Comparison of ENCODE assay signal across 1 cellular context in genomic region chr17:30344283-30345088, GRCh38.
A peak's percentile ranks its signal among the peaks of the same experiment; 100 is the strongest.
TF ChIP-seq lines count a peak whose summit lies in the region.

No MANE protein-coding gene starts in this region.

TF ChIP-seq in HepG2, 621 proteins besides CTCF, POLR2A, EP300 and RAD21 (continued from another document and continues in another):
- TF ChIP-seq HCFC1 (IDR thresholded peaks at IDR 0.05; ENCODE audit: low read depth, low read length), result no peak
- peak; percentile 76 for TF ChIP-seq PATZ1 (CRISPR knock-in tag; IDR thresholded peaks at IDR 0.05)
- TF ChIP-seq NFIB (CRISPR knock-in tag; IDR thresholded peaks at IDR 0.05; ENCODE audit: borderline replicate concordance), result no peak
- peak; percentile 80; the same call in 1 of the 2 replicates for TF ChIP-seq ZNF614 (CRISPR knock-in tag; IDR thresholded peaks at IDR 0.05; ENCODE audit: borderline replicate concordance)
- TF ChIP-seq MYC (CRISPR knock-in tag; IDR thresholded peaks at IDR 0.05; ENCODE audit: borderline replicate concordance), result peak; percentile 45; the same call in 1 of the 2 replicates
- TF ChIP-seq, protein P1, sequence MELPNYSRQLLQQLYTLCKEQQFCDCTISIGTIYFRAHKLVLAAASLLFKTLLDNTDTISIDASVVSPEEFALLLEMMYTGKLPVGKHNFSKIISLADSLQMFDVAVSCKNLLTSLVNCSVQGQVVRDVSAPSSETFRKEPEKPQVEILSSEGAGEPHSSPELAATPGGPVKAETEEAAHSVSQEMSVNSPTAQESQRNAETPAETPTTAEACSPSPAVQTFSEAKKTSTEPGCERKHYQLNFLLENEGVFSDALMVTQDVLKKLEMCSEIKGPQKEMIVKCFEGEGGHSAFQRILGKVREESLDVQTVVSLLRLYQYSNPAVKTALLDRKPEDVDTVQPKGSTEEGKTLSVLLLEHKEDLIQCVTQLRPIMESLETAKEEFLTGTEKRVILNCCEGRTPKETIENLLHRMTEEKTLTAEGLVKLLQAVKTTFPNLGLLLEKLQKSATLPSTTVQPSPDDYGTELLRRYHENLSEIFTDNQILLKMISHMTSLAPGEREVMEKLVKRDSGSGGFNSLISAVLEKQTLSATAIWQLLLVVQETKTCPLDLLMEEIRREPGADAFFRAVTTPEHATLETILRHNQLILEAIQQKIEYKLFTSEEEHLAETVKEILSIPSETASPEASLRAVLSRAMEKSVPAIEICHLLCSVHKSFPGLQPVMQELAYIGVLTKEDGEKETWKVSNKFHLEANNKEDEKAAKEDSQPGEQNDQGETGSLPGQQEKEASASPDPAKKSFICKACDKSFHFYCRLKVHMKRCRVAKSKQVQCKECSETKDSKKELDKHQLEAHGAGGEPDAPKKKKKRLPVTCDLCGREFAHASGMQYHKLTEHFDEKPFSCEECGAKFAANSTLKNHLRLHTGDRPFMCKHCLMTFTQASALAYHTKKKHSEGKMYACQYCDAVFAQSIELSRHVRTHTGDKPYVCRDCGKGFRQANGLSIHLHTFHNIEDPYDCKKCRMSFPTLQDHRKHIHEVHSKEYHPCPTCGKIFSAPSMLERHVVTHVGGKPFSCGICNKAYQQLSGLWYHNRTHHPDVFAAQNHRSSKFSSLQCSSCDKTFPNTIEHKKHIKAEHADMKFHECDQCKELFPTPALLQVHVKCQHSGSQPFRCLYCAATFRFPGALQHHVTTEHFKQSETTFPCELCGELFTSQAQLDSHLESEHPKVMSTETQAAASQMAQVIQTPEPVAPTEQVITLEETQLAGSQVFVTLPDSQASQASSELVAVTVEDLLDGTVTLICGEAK (IDR thresholded peaks at IDR 0.05), result no peak
- TF ChIP-seq, protein P1 (CRISPR knock-in tag; IDR thresholded peaks at IDR 0.05), result peak; percentile 49; the same call in 1 of the 2 replicates
- TF ChIP-seq, protein P2, sequence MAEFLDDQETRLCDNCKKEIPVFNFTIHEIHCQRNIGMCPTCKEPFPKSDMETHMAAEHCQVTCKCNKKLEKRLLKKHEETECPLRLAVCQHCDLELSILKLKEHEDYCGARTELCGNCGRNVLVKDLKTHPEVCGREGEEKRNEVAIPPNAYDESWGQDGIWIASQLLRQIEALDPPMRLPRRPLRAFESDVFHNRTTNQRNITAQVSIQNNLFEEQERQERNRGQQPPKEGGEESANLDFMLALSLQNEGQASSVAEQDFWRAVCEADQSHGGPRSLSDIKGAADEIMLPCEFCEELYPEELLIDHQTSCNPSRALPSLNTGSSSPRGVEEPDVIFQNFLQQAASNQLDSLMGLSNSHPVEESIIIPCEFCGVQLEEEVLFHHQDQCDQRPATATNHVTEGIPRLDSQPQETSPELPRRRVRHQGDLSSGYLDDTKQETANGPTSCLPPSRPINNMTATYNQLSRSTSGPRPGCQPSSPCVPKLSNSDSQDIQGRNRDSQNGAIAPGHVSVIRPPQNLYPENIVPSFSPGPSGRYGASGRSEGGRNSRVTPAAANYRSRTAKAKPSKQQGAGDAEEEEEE (CRISPR knock-in tag; IDR thresholded peaks at IDR 0.05; ENCODE audit: borderline replicate concordance), result no peak
- peak; percentile 67; the same call in 1 of the 2 replicates for TF ChIP-seq RFXANK (CRISPR knock-in tag; IDR thresholded peaks at IDR 0.05)
- 0 out of 2 replicates have a peak, but pooled peaks have one; percentile 17 for TF ChIP-seq KLF6 (CRISPR knock-in tag; IDR thresholded peaks at IDR 0.05)
- TF ChIP-seq MIXL1 (CRISPR knock-in tag; IDR thresholded peaks at IDR 0.05), result peak; percentile 89
- TF ChIP-seq, protein P3, sequence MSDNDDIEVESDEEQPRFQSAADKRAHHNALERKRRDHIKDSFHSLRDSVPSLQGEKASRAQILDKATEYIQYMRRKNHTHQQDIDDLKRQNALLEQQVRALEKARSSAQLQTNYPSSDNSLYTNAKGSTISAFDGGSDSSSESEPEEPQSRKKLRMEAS (IDR thresholded peaks at IDR 0.05), result peak; percentile 46
- TF ChIP-seq BCL3 (CRISPR knock-in tag; IDR thresholded peaks at IDR 0.05), result 0 out of 2 replicates have a peak, but pooled peaks have one; percentile 36
- peak; percentile 88; the same call in 1 of the 2 replicates for TF ChIP-seq AHDC1 (CRISPR knock-in tag; IDR thresholded peaks at IDR 0.05; ENCODE audit: borderline replicate concordance)
- peak; percentile 89; the same call in 1 of the 2 replicates for TF ChIP-seq ZNF788 (CRISPR knock-in tag; IDR thresholded peaks at IDR 0.05; ENCODE audit: borderline replicate concordance)
- peak; percentile 40; the same call in 1 of the 2 replicates for TF ChIP-seq NFYC (CRISPR knock-in tag; IDR thresholded peaks at IDR 0.05)
- TF ChIP-seq CBX5 (CRISPR knock-in tag; IDR thresholded peaks at IDR 0.05; ENCODE audit: borderline replicate concordance), result peak; percentile 96
- peak; percentile 64; the same call in 1 of the 2 replicates for TF ChIP-seq HNRNPL (IDR thresholded peaks at IDR 0.05; ENCODE audit: low read depth, low read length)
- TF ChIP-seq HNF4A (CRISPR knock-in tag; IDR thresholded peaks at IDR 0.05), result peak; percentile 96
- TF ChIP-seq, protein P4, sequence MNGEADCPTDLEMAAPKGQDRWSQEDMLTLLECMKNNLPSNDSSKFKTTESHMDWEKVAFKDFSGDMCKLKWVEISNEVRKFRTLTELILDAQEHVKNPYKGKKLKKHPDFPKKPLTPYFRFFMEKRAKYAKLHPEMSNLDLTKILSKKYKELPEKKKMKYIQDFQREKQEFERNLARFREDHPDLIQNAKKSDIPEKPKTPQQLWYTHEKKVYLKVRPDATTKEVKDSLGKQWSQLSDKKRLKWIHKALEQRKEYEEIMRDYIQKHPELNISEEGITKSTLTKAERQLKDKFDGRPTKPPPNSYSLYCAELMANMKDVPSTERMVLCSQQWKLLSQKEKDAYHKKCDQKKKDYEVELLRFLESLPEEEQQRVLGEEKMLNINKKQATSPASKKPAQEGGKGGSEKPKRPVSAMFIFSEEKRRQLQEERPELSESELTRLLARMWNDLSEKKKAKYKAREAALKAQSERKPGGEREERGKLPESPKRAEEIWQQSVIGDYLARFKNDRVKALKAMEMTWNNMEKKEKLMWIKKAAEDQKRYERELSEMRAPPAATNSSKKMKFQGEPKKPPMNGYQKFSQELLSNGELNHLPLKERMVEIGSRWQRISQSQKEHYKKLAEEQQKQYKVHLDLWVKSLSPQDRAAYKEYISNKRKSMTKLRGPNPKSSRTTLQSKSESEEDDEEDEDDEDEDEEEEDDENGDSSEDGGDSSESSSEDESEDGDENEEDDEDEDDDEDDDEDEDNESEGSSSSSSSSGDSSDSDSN (CRISPR knock-in tag; IDR thresholded peaks at IDR 0.05), result peak; percentile 69
- 0 out of 2 replicates have a peak, but pooled peaks have one; percentile 73 for TF ChIP-seq TSC22D2 (CRISPR knock-in tag; IDR thresholded peaks at IDR 0.05; ENCODE audit: borderline replicate concordance)
- TF ChIP-seq ZSCAN21 (CRISPR knock-in tag; IDR thresholded peaks at IDR 0.05; ENCODE audit: borderline replicate concordance), result no peak
- TF ChIP-seq TAF15 (IDR thresholded peaks at IDR 0.05; ENCODE audit: low read depth, low read length, poor library complexity, severe bottlenecking), result no peak
- TF ChIP-seq ARHGAP35 (CRISPR knock-in tag; IDR thresholded peaks at IDR 0.05; ENCODE audit: borderline replicate concordance), result no peak
- TF ChIP-seq, protein P5, sequence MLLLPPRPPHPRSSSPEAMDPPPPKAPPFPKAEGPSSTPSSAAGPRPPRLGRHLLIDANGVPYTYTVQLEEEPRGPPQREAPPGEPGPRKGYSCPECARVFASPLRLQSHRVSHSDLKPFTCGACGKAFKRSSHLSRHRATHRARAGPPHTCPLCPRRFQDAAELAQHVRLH (CRISPR knock-in tag; IDR thresholded peaks at IDR 0.05; ENCODE audit: borderline replicate concordance, low read depth), result peak; percentile 71
- no peak; the same call in none of the 2 replicates for TF ChIP-seq ZBTB38 (CRISPR knock-in tag; IDR thresholded peaks at IDR 0.05)
- TF ChIP-seq RBM39 (IDR thresholded peaks at IDR 0.05; ENCODE audit: low read depth, low read length, poor library complexity, severe bottlenecking), result no peak
- TF ChIP-seq SOX13 (IDR thresholded peaks at IDR 0.05), result peak; percentile 95
- peak in 1 of 2 experiments; percentile 98; a peak in 2 of 4 replicates for TF ChIP-seq SOX13 (CRISPR knock-in tag; conservative IDR thresholded peaks at IDR 0.05 in 1 of 2, IDR thresholded peaks at IDR 0.05 in 1 of 2)
- TF ChIP-seq ZNF775 (CRISPR knock-in tag; IDR thresholded peaks at IDR 0.05; ENCODE audit: borderline replicate concordance), result peak; percentile 66; the same call in 1 of the 2 replicates
- TF ChIP-seq BATF2 (CRISPR knock-in tag; IDR thresholded peaks at IDR 0.05), result no peak; the same call in 1 of the 2 replicates
